24 cellular contexts compared by ENCODE assay signal in genomic region chr2:10570076-10570475, GRCh38.
"Had no signal": no experiment of that assay in that cellular context is flagged by ENCODE, and none has a peak within 500 bp of the region (broad histone marks: within the 10 kb centered on the region; RNA-seq: fewer than 3 reads in every experiment).

No MANE protein-coding gene starts in this region.

- H3K9me3 ChIP-seq: gastrocnemius medialis, transverse colon, uterus had no signal

- H3K27ac ChIP-seq: coronary artery, transverse colon, uterus had no signal

- H3K4me3 Mint-ChIP-seq: activated CD4-positive, alpha-beta T cell treated with anti-CD3 and anti-CD28 coated beads, Interleukin-2, amount 10 ng/mL, durations not matched to agents 24 days and 14 days; activated naive CD8-positive, alpha-beta T cell treated with anti-CD3 and anti-CD28 coated beads, Interleukin-2, amount 10 ng/mL, durations not matched to agents 7 days and 5 days; activated T-helper 1 cell treated with anti-CD3 and anti-CD28 coated beads, Interleukin-12 subunit alpha, Interleukin-12 subunit beta, Interleukin-2, Interleukin-4 antibody, amounts not matched to agents 30 ng/mL and 10 ng/mL and 1 ng/mL, durations not matched to agents 14 hours and 24 hours and 36 hours; brain; memory B cell; naive thymus-derived CD8-positive, alpha-beta T cell; T-cell had no signal

- H3K4me1 ChIP-seq: gastrocnemius medialis, transverse colon, uterus had no signal

- H3K36me3 ChIP-seq: uterus had no signal

- DNase-seq: activated CD4-positive, alpha-beta T cell treated with anti-CD3 and anti-CD28 coated beads, Interleukin-2, amount 10 ng/mL, durations not matched to agents 24 days and 14 days; activated CD4-positive, CD25-positive, alpha-beta regulatory T cell; activated naive CD8-positive, alpha-beta T cell treated with anti-CD3 and anti-CD28 coated beads, Interleukin-2, amount 10 ng/mL, durations not matched to agents 7 days and 5 days; central memory CD4-positive, alpha-beta T cell; gastrocnemius medialis; heart left ventricle; kidney glomerular epithelial cell; left ventricle myocardium superior; naive thymus-derived CD8-positive, alpha-beta T cell; nucleus accumbens; posterior cingulate gyrus; retina; stimulated activated CD8-positive, alpha-beta memory T cell treated with anti-CD3 and anti-CD28 coated beads, Interleukin-4, amount 100 ng/mL, for 48 hours; stimulated activated naive CD4-positive, alpha-beta T cell treated with Interleukin-2 at 50 U/mL for 16 hours; T-cell; T-helper 9 cell; transverse colon; uterus had no signal

- H3K4me3 ChIP-seq: coronary artery, gastrocnemius medialis, heart left ventricle, transverse colon, uterus had no signal

- H3K9me3 Mint-ChIP-seq: activated CD4-positive, alpha-beta T cell treated with anti-CD3 and anti-CD28 coated beads, Interleukin-2, amount 10 ng/mL, durations not matched to agents 24 days and 14 days; activated naive CD8-positive, alpha-beta T cell treated with anti-CD3 and anti-CD28 coated beads, Interleukin-2, amount 10 ng/mL, durations not matched to agents 7 days and 5 days; activated T-helper 1 cell treated with anti-CD3 and anti-CD28 coated beads, Interleukin-12 subunit alpha, Interleukin-12 subunit beta, Interleukin-2, Interleukin-4 antibody, amounts not matched to agents 30 ng/mL and 10 ng/mL and 1 ng/mL, durations not matched to agents 14 hours and 24 hours and 36 hours; brain; memory B cell had no signal

- H3K27me3 Mint-ChIP-seq: activated CD4-positive, alpha-beta T cell treated with anti-CD3 and anti-CD28 coated beads, Interleukin-2, amount 10 ng/mL, durations not matched to agents 24 days and 14 days; activated naive CD8-positive, alpha-beta T cell treated with anti-CD3 and anti-CD28 coated beads, Interleukin-2, amount 10 ng/mL, durations not matched to agents 7 days and 5 days; brain; memory B cell; naive thymus-derived CD8-positive, alpha-beta T cell; T-cell had no signal

- ATAC-seq: esophagus mucosa; left ventricle myocardium superior; naive thymus-derived CD8-positive, alpha-beta T cell; SK-N-SH treated with all-trans-retinoic acid at 6 μM for 48 hours; T-cell had no signal

- H3K27ac Mint-ChIP-seq: activated CD4-positive, alpha-beta T cell treated with anti-CD3 and anti-CD28 coated beads, Interleukin-2, amount 10 ng/mL, durations not matched to agents 24 days and 14 days; activated naive CD8-positive, alpha-beta T cell treated with anti-CD3 and anti-CD28 coated beads, Interleukin-2, amount 10 ng/mL, durations not matched to agents 7 days and 5 days; activated T-helper 1 cell treated with anti-CD3 and anti-CD28 coated beads, Interleukin-12 subunit alpha, Interleukin-12 subunit beta, Interleukin-2, Interleukin-4 antibody, amounts not matched to agents 30 ng/mL and 10 ng/mL and 1 ng/mL, durations not matched to agents 14 hours and 24 hours and 36 hours; brain; memory B cell; T-cell had no signal

- H3K4me1 Mint-ChIP-seq: memory B cell had no signal

- H3K27me3 ChIP-seq: gastrocnemius medialis, heart left ventricle, transverse colon, uterus had no signal
